ENCODE assay signal across 1 cellular context in genomic region chr7:140358024-140358770, GRCh38.
TF ChIP-seq lines count a peak whose summit lies in the region.

No MANE protein-coding gene starts in this region.

TF ChIP-seq in GM23338, 12 proteins besides CTCF, POLR2A, EP300 and RAD21 (continued from another document):
- TF ChIP-seq ZNF462 (CRISPR knock-in tag; IDR thresholded peaks at IDR 0.05), result no peak
